ENCODE assay signal across 8 cellular contexts in genomic region chr11:36509694-36510566, GRCh38. TPM values are rescaled to one million over a fixed set of nuclear protein-coding genes. Genes with fewer than 3 reads are reported as not detected.
A peak's percentile ranks its signal among the peaks of the same experiment; 100 is the strongest.
DNase-seq lines count a peak whose midpoint lies in the region; ATAC-seq, FAIRE-seq and TF ChIP-seq lines count a peak whose summit lies in the region.

TSS of gene TRAF6 (minus strand) at chr11:36510272. CDS start at chr11:36501515, 8,757 bp downstream.

- peak within 1 kb of the TSS; percentile 94 to 96 for H3K9ac ChIP-seq in mucosa of rectum (ENCODE audit: low read depth in 1 of 2, low read length in 2 of 2)

- H3K4me3 ChIP-seq in OCI-LY7 (ENCODE audit: low read depth, low read length, poor library complexity, severe bottlenecking) (peak within 1 kb of the TSS; percentile 92), mucosa of rectum (ENCODE audit: low read length in 2 of 2) (peak within 1 kb of the TSS; percentile 95 to 98)

- peaks cover 0 to 1% of the 10 kb centered on the region in 2 donors for H3K27me3 ChIP-seq in mucosa of rectum (ENCODE audit: control insufficient read depth in 2 of 2, insufficient read depth in 2 of 2, low read length in 2 of 2)

- intact Hi-C loops in OCI-LY7 (cut with micrococcal nuclease; ENCODE audit: unreplicated experiment) = no loop called here

- H3K27ac ChIP-seq in OCI-LY7 (ENCODE audit: low read depth, low read length, poor library complexity, severe bottlenecking) (no peak within 1 kb of the TSS), mucosa of rectum (ENCODE audit: low read depth in 2 of 2, low read length in 2 of 2) (peak within 1 kb of the TSS; percentile 91 to 93)

- BruUV-seq in OCI-LY7 (replicated peaks; lab: Mats Ljungman, UMichigan) = no TSS peak

- peak within 1 kb of the TSS; percentile 69 for H3K4me2 ChIP-seq in OCI-LY7 (ENCODE audit: low read length)

- CTCF ChIA-PET in OCI-LY7 (lab: Charles Lee; ENCODE audit: unreplicated experiment) = interaction anchor here (1.5 kb wide), 1 partner anchor 218 kb away, joined by 3 read pairs; no protein-coding TSS in a partner anchor

- ATAC-seq in GM21381 (IDR thresholded peaks at IDR 0.05; ENCODE audit: unreplicated experiment) = peak; percentile 98

- peak; percentile 88 for FAIRE-seq in HTR-8/SVneo (lab: Jason Lieb, UNC)

- peak; percentile 82 for TF ChIP-seq CTCF in OCI-LY7 (conservative IDR thresholded peaks at IDR 0.05; ENCODE audit: low read length)

- H3K4me1 ChIP-seq in OCI-LY7 (ENCODE audit: insufficient read depth, low read length, poor library complexity, severe bottlenecking) = peaks cover 8% of the 10 kb centered on the region
- H3K4me1 ChIP-seq in mucosa of rectum (ENCODE audit: control insufficient read depth in 2 of 2, insufficient read depth in 2 of 2, low read length in 2 of 2) = peaks cover 0 to 3% of the 10 kb centered on the region in 2 donors

- peak within 1 kb of the TSS; percentile 91 for H2AFZ ChIP-seq in OCI-LY7 (ENCODE audit: low read length)

- POLR2A ChIA-PET in OCI-LY7 (lab: Charles Lee) = interaction anchor here (0.9 to 1.3 kb wide), 2 partner anchors 10 to 11 kb away, joined by 3 to 5 read pairs; no protein-coding TSS in a partner anchor

- peaks cover 20% of the 10 kb centered on the region; the same call in 1 of the 2 replicates for H3K79me2 ChIP-seq in OCI-LY7 (ENCODE audit: insufficient read depth, low read depth, low read length)

- peaks cover 8% of the 10 kb centered on the region; the same call in 1 of the 2 replicates for H4K20me1 ChIP-seq in OCI-LY7 (ENCODE audit: insufficient read depth, low read length)

- H3K36me3 ChIP-seq in OCI-LY7 (ENCODE audit: insufficient read depth, low read length) (no peaks in the 10 kb centered on the region), mucosa of rectum (ENCODE audit: control insufficient read depth in 2 of 2, insufficient read depth in 2 of 2, low read length in 2 of 2) (no peaks in the 10 kb centered on the region)

- DNase-seq in DMS 273 (lab: John Stamatoyannopoulos, UW; ENCODE audit: unreplicated experiment) = peak; percentile 89
- DNase-seq in HTR-8/SVneo (ENCODE audit: insufficient read length, low spot score) = peak; percentile 81
- peak; percentile 88 for DNase-seq in OCI-LY7 (ENCODE audit: low spot score)
- peak; percentile 87 for DNase-seq in activated T-cell treated with anti-CD3 and anti-CD28 coated beads for 4 hours
- peak; percentile 90 to 94 for DNase-seq in erythroblast (lab: John Stamatoyannopoulos, UW)
- DNase-seq in stimulated activated CD8-positive, alpha-beta memory T cell treated with anti-CD3 and anti-CD28 coated beads, Interleukin-4, amount 100 ng/mL, for 48 hours = peak; percentile 97

- no peaks in the 10 kb centered on the region for H3K9me3 ChIP-seq in OCI-LY7 (ENCODE audit: low read length)
- H3K9me3 ChIP-seq in mucosa of rectum (ENCODE audit: control insufficient read depth in 2 of 2, low read length in 2 of 2) = no peaks in the 10 kb centered on the region

- TF ChIP-seq POLR2A in erythroblast (IDR thresholded peaks at IDR 0.05; ENCODE audit: low read length) = peak; percentile 93

- H3K9me2 ChIP-seq in OCI-LY7 (ENCODE audit: insufficient read depth, low read length) = no peaks in the 10 kb centered on the region

RNA-seq across cellular contexts. Expression of gene TRAF6, which starts in this region (rescaled TPM):
- total RNA-seq in OCI-LY7 (2014; rRNA removed; shearing (Covaris generic)) = 5.5 and 6.8 TPM in 2 replicates
- 10.2 and 11.4 TPM in 2 replicates for total RNA-seq in OCI-LY7 (2022)
